In genomic region chr11:17209939-17210245, GRCh38 we compare ENCODE assay signal across 9 cellular contexts. TPM values are rescaled to one million over a fixed set of nuclear protein-coding genes. Genes with fewer than 3 reads are reported as not detected.
DNase-seq lines count a peak whose midpoint lies in the region; ATAC-seq and TF ChIP-seq lines count a peak whose summit lies in the region.
"Had no signal": no experiment of that assay in that cellular context is flagged by ENCODE, and none has a peak within 500 bp of the region (broad histone marks: within the 10 kb centered on the region; RNA-seq: fewer than 3 reads in every experiment).

No MANE protein-coding gene starts in this region.

- peaks cover 40% of the 10 kb centered on the region for H3K79me2 ChIP-seq in GM23338 (replicated peaks; ENCODE audit: insufficient read depth)

- in situ Hi-C loops in ACHN (cut with HindIII; ENCODE audit: low pct_ligation_motif_present, low pct_unique_long_range_greater_than_20kb, low sequenced_read_pairs) = no loop called here

- no peaks in the 10 kb centered on the region for H3K9me2 ChIP-seq in GM23338 (ENCODE audit: insufficient read depth)

- H3F3A ChIP-seq in GM23338 (replicated peaks; ENCODE audit: low read depth) = no peaks in the 10 kb centered on the region

- H3K36me3 Mint-ChIP-seq in GM23338 (ENCODE audit: low read depth) = peaks cover 25% of the 10 kb centered on the region
- no peaks in the 10 kb centered on the region for H3K36me3 Mint-ChIP-seq in T-cell

- H3K4me3 Mint-ChIP-seq in GM23338 = peak overlapping the region; percentile 97; the same call in 2 of the 3 replicates
- peak overlapping the region in 2 of 3 donors; percentile 96 to 99 for H3K4me3 Mint-ChIP-seq in T-cell

- H3K4me1 ChIP-seq in GM23338 (ENCODE audit: insufficient read depth) = 0 out of 2 replicates have a peak, but pooled peaks cover 8% of the 10 kb centered on the region
- peaks cover 13% of the 10 kb centered on the region for H3K4me1 ChIP-seq in foreskin keratinocyte
- H3K4me1 ChIP-seq in skeletal muscle tissue (ENCODE audit: control insufficient read depth in 3 of 3, insufficient read depth in 3 of 3, low read length in 3 of 3) = peaks cover 8 to 21% (median 17%) of the 10 kb centered on the region in 3 donors

- POLR2A ChIA-PET in T-cell (lab: Charles Lee) = interaction anchor here (0.5 to 0.7 kb wide), 3 partner anchors 20 to 144 kb away, joined by 3 to 16 read pairs (median 3); no protein-coding TSS in a partner anchor

- no peak for TF ChIP-seq CTCF in GM23338 (conservative IDR thresholded peaks at IDR 0.05; ENCODE audit: low read depth in 2 of 2)
- no peak for TF ChIP-seq CTCF in foreskin keratinocyte (conservative IDR thresholded peaks at IDR 0.05)
- no peak for TF ChIP-seq CTCF in GM10266 (IDR thresholded peaks at IDR 0.05; ENCODE audit: control insufficient read depth, insufficient read depth, low read depth, missing control alignments)

- H3K4me3 ChIP-seq in GM23338 = peak overlapping the region; percentile 77; the same call in 1 of the 2 replicates
- H3K4me3 ChIP-seq in skeletal muscle tissue (ENCODE audit: low read length in 3 of 3) = no peak overlapping the region

- no peak overlapping the region for H3K9ac ChIP-seq in skeletal muscle tissue (ENCODE audit: low read depth in 1 of 3, low read length in 3 of 3)

- H3K27ac Mint-ChIP-seq in GM23338 (no peak overlapping the region), T-cell (peak overlapping the region in 1 of 2 donors; percentile 96)

- H4K20me1 ChIP-seq in GM23338 (replicated peaks; ENCODE audit: insufficient read depth) = peaks cover 16% of the 10 kb centered on the region

- H3K36me3 ChIP-seq in GM23338 (ENCODE audit: insufficient read depth) = 0 out of 2 replicates have a peak, but pooled peaks cover 9% of the 10 kb centered on the region
- no peaks in the 10 kb centered on the region for H3K36me3 ChIP-seq in skeletal muscle tissue (ENCODE audit: control insufficient read depth in 3 of 3, insufficient read depth in 3 of 3, low read length in 3 of 3)

- H3K27me3 ChIP-seq in GM23338 (ENCODE audit: insufficient read depth) (no peaks in the 10 kb centered on the region), foreskin keratinocyte (no peaks in the 10 kb centered on the region), skeletal muscle tissue (ENCODE audit: control insufficient read depth in 3 of 3, insufficient read depth in 3 of 3, low read length in 3 of 3) (no peaks in the 10 kb centered on the region)

- H3K27ac ChIP-seq in GM23338 (ENCODE audit: low read depth) = no peak overlapping the region
- H3K27ac ChIP-seq in foreskin keratinocyte = peak overlapping the region; percentile 82
- H3K27ac ChIP-seq in skeletal muscle tissue (ENCODE audit: low read depth, low read length) = peak overlapping the region; percentile 22

- no peak overlapping the region for H2AFZ ChIP-seq in GM23338

- H3K4me2 ChIP-seq in GM23338 = peak overlapping the region; percentile 93

- H3K9me3 Mint-ChIP-seq in GM23338 (peaks cover 10% of the 10 kb centered on the region), T-cell (no peaks in the 10 kb centered on the region)

- ATAC-seq in GM23338 (no peak), T-cell (replicated peaks in 1 of 4) (no peak), foreskin keratinocyte (no peak), GM18517 (IDR thresholded peaks at IDR 0.05; ENCODE audit: unreplicated experiment) (no peak)

- DNase-seq in GM23338 (ENCODE audit: low spot score) = no peak
- no peak for DNase-seq in T-cell
- no peak for DNase-seq in foreskin keratinocyte
- DNase-seq in GM10266 (ENCODE audit: extremely low spot score) = no peak
- no peak for DNase-seq in GDM1 (lab: John Stamatoyannopoulos, UW)
- no peak for DNase-seq in ACHN
- DNase-seq: cerebellar nuclear complex had no signal

- H3K9me3 ChIP-seq in skeletal muscle tissue (ENCODE audit: control insufficient read depth in 3 of 3, low read length in 3 of 3) = no peaks in the 10 kb centered on the region

- CTCF ChIA-PET in T-cell (lab: Charles Lee) = interaction anchor here (0.6 to 1.0 kb wide), 5 partner anchors 8 to 1307 kb away, joined by 3 to 10 read pairs (median 3); no protein-coding TSS in a partner anchor

- H3K4me1 Mint-ChIP-seq in GM23338 (peaks cover 17% of the 10 kb centered on the region), T-cell (peaks cover 28 to 35% (median 34%) of the 10 kb centered on the region in 3 donors)

- H3K27me3 Mint-ChIP-seq in GM23338 (ENCODE audit: insufficient read depth, low read depth, poor library complexity) = peaks cover 6% of the 10 kb centered on the region
- H3K27me3 Mint-ChIP-seq in T-cell = no peaks in the 10 kb centered on the region

TF ChIP-seq in GM23338, 12 proteins besides CTCF, POLR2A, EP300 and RAD21 (continues in another document):
- TF ChIP-seq POLR2AphosphoS5 (IDR thresholded peaks at IDR 0.05; ENCODE audit: low read depth) (no peak), NANOG (IDR thresholded peaks at IDR 0.05; ENCODE audit: borderline replicate concordance) (no peak), ZNF114 (CRISPR knock-in tag; IDR thresholded peaks at IDR 0.05) (no peak), EZH2 (IDR thresholded peaks at IDR 0.05; ENCODE audit: low read depth, unreplicated experiment) (no peak), JUNB (IDR thresholded peaks at IDR 0.05; ENCODE audit: unreplicated experiment) (no peak), EZH2phosphoT487 (IDR thresholded peaks at IDR 0.05; ENCODE audit: unreplicated experiment) (no peak)
- TF ChIP-seq, protein P1, sequence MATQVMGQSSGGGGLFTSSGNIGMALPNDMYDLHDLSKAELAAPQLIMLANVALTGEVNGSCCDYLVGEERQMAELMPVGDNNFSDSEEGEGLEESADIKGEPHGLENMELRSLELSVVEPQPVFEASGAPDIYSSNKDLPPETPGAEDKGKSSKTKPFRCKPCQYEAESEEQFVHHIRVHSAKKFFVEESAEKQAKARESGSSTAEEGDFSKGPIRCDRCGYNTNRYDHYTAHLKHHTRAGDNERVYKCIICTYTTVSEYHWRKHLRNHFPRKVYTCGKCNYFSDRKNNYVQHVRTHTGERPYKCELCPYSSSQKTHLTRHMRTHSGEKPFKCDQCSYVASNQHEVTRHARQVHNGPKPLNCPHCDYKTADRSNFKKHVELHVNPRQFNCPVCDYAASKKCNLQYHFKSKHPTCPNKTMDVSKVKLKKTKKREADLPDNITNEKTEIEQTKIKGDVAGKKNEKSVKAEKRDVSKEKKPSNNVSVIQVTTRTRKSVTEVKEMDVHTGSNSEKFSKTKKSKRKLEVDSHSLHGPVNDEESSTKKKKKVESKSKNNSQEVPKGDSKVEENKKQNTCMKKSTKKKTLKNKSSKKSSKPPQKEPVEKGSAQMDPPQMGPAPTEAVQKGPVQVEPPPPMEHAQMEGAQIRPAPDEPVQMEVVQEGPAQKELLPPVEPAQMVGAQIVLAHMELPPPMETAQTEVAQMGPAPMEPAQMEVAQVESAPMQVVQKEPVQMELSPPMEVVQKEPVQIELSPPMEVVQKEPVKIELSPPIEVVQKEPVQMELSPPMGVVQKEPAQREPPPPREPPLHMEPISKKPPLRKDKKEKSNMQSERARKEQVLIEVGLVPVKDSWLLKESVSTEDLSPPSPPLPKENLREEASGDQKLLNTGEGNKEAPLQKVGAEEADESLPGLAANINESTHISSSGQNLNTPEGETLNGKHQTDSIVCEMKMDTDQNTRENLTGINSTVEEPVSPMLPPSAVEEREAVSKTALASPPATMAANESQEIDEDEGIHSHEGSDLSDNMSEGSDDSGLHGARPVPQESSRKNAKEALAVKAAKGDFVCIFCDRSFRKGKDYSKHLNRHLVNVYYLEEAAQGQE (IDR thresholded peaks at IDR 0.05; ENCODE audit: unreplicated experiment) = no peak

RNA-seq across cellular contexts. Expression of gene PIK3C2A, which starts 2.1 kb away (rescaled TPM):
- total RNA-seq in GM23338 (2014; rRNA removed; shearing (Covaris generic)) = 117 and 123 TPM in 2 replicates
- polyA plus RNA-seq in GM23338 (2016; fragmentation: Nextera tagmentation; extraction: Ambion mirVana) (45.8 and 59.5 TPM in 2 replicates), foreskin keratinocyte (4.3 and 6.4 TPM in 2 replicates)
- total RNA-seq in T-cell (10 to 100 TPM; 26.3 to 40.6 (median 30.0) TPM), foreskin keratinocyte (51.4 and 62.0 TPM in 2 replicates), skeletal muscle tissue (19.3 TPM)
